9 cellular contexts compared by ENCODE assay signal in genomic region chr6:127069659-127070279, GRCh38. TPM values are rescaled to one million over a fixed set of nuclear protein-coding genes. Genes with fewer than 3 reads are reported as not detected.
DNase-seq lines count a peak whose midpoint lies in the region; ATAC-seq and TF ChIP-seq lines count a peak whose summit lies in the region.
"Had no signal": no experiment of that assay in that cellular context is flagged by ENCODE, and none has a peak within 500 bp of the region (broad histone marks: within the 10 kb centered on the region; RNA-seq: fewer than 3 reads in every experiment).

No MANE protein-coding gene starts in this region.

- H3K9me3 Mint-ChIP-seq in activated CD4-positive, alpha-beta T cell treated with anti-CD3 and anti-CD28 coated beads, Interleukin-2, amount 10 ng/mL, durations not matched to agents 7 days and 5 days, result no peaks in the 10 kb centered on the region

- no peaks in the 10 kb centered on the region for H3K36me3 ChIP-seq in thoracic aorta

- CTCF ChIA-PET in HEK293T (lab: Yijun Ruan, JAX), result no interaction called here
- CTCF ChIA-PET in activated CD4-positive, alpha-beta T cell treated with anti-CD3 and anti-CD28 coated beads, Interleukin-2, amount 10 ng/mL, durations not matched to agents 7 days and 5 days (lab: Charles Lee), result no interaction called here

- no peaks in the 10 kb centered on the region for H3K9me3 ChIP-seq in thoracic aorta

- DNase-seq in NCI-H510A treated with DMSO at 0.1 percent for 48 hours (lab: John Stamatoyannopoulos, UW), result peak; percentile 11
- DNase-seq in NCI-H510A (lab: John Stamatoyannopoulos, UW), result no peak
- peak; percentile 36 for DNase-seq in HEK293T (ENCODE audit: extremely low spot score)
- DNase-seq in NCI-H774 (lab: John Stamatoyannopoulos, UW), result peak; percentile 9
- DNase-seq in fibroblast of the aortic adventitia (ENCODE audit: low read depth), result peak; percentile 66
- DNase-seq in thoracic aorta (ENCODE audit: low spot score), result no peak
- DNase-seq in activated CD4-positive, alpha-beta T cell treated with anti-CD3 and anti-CD28 coated beads, Interleukin-2, amount 10 ng/mL, durations not matched to agents 7 days and 5 days, result no peak
- no peak for DNase-seq in cerebellum (ENCODE audit: low spot score)

- POLR2A ChIA-PET in HEK293T (lab: Yijun Ruan, JAX), result no interaction called here
- POLR2A ChIA-PET in activated CD4-positive, alpha-beta T cell treated with anti-CD3 and anti-CD28 coated beads, Interleukin-2, amount 10 ng/mL, durations not matched to agents 7 days and 5 days (lab: Charles Lee), result no interaction called here

- H3K4me1 ChIP-seq in thoracic aorta (ENCODE audit: control insufficient read depth in 1 of 2, low read depth in 2 of 2), result no peaks in the 10 kb centered on the region

- peaks cover 2% of the 10 kb centered on the region for H3K27me3 Mint-ChIP-seq in activated CD4-positive, alpha-beta T cell treated with anti-CD3 and anti-CD28 coated beads, Interleukin-2, amount 10 ng/mL, durations not matched to agents 7 days and 5 days

- H3K4me3 ChIP-seq in fibroblast of the aortic adventitia (ENCODE audit: low read depth, low read length) (no peak overlapping the region), thoracic aorta (no peak overlapping the region)

- no peak overlapping the region for H3K27ac Mint-ChIP-seq in activated CD4-positive, alpha-beta T cell treated with anti-CD3 and anti-CD28 coated beads, Interleukin-2, amount 10 ng/mL, durations not matched to agents 7 days and 5 days

- no peak overlapping the region for H3K27ac ChIP-seq in thoracic aorta

- no peaks in the 10 kb centered on the region for H3K36me3 Mint-ChIP-seq in activated CD4-positive, alpha-beta T cell treated with anti-CD3 and anti-CD28 coated beads, Interleukin-2, amount 10 ng/mL, durations not matched to agents 7 days and 5 days (ENCODE audit: low read depth)

- H3K4me3 Mint-ChIP-seq in activated CD4-positive, alpha-beta T cell treated with anti-CD3 and anti-CD28 coated beads, Interleukin-2, amount 10 ng/mL, durations not matched to agents 7 days and 5 days, result no peak overlapping the region

- peak; percentile 65 for TF ChIP-seq CTCF in fibroblast of the aortic adventitia (IDR thresholded peaks at IDR 0.05; ENCODE audit: insufficient read depth, low read length)
- peak; percentile 27 for TF ChIP-seq CTCF in thoracic aorta (IDR thresholded peaks at IDR 0.05)

- H3K4me1 Mint-ChIP-seq in activated CD4-positive, alpha-beta T cell treated with anti-CD3 and anti-CD28 coated beads, Interleukin-2, amount 10 ng/mL, durations not matched to agents 7 days and 5 days, result no peaks in the 10 kb centered on the region

- H3K27me3 ChIP-seq in thoracic aorta (replicated peaks; ENCODE audit: insufficient read depth), result no peaks in the 10 kb centered on the region

- no peak for ATAC-seq in thoracic aorta (ENCODE audit: insufficient number of reproducible peaks, low FRiP score, low read depth)

TF ChIP-seq in HEK293T, 16 proteins besides CTCF, POLR2A, EP300 and RAD21:
- TF ChIP-seq ARNT (IDR thresholded peaks at IDR 0.05), result no peak
- no peak for TF ChIP-seq SUZ12 (IDR thresholded peaks at IDR 0.05)
- TF ChIP-seq ELF4 (IDR thresholded peaks at IDR 0.05), result no peak
- TF ChIP-seq FOXM1 (IDR thresholded peaks at IDR 0.05; ENCODE audit: borderline replicate concordance), result no peak
- no peak for TF ChIP-seq L3MBTL2 (conservative IDR thresholded peaks at IDR 0.05)
- TF ChIP-seq SP1 (IDR thresholded peaks at IDR 0.05), result no peak
- no peak for TF ChIP-seq FOXK2 (IDR thresholded peaks at IDR 0.05)
- no peak for TF ChIP-seq ZNF384 (IDR thresholded peaks at IDR 0.05)
- no peak for TF ChIP-seq PKNOX1 (IDR thresholded peaks at IDR 0.05)
- no peak for TF ChIP-seq HDGF (IDR thresholded peaks at IDR 0.05; ENCODE audit: borderline replicate concordance)

RNA-seq across cellular contexts. Expression of gene RSPO3, which starts 48.7 kb away (rescaled TPM):
- total RNA-seq in fibroblast of the aortic adventitia (ENCODE audit: low replicate concordance), result 2.5 and 7.9 TPM in 2 replicates
- total RNA-seq in thoracic aorta, result 1 to 10 TPM; 1.1 to 2.3 TPM
- not detected for total RNA-seq in activated CD4-positive, alpha-beta T cell treated with anti-CD3 and anti-CD28 coated beads, Interleukin-2, amount 10 ng/mL, durations not matched to agents 7 days and 5 days
- 7.4 TPM for total RNA-seq in cerebellum
- total RNA-seq: Daoy had no signal

Comparison
In these comparisons a context has a peak if more than half of its experiments do, and no peak if none do; other contexts are left out.
1. DNase-seq: peak in NCI-H510A treated with DMSO at 0.1 percent for 48 hours (single experiment), HEK293T (single experiment), NCI-H774 (single experiment) and fibroblast of the aortic adventitia (single experiment); none in NCI-H510A (single experiment), thoracic aorta (single experiment), activated CD4-positive, alpha-beta T cell treated with anti-CD3 and anti-CD28 coated beads, Interleukin-2, amount 10 ng/mL, durations not matched to agents 7 days and 5 days (single experiment) and cerebellum (single experiment).